Comparison of ENCODE assay signal across 21 cellular contexts in genomic region chr5:107304671-107305070, GRCh38.
DNase-seq lines count a peak whose midpoint lies in the region; ATAC-seq, FAIRE-seq and TF ChIP-seq lines count a peak whose summit lies in the region.
"Had no signal": no experiment of that assay in that cellular context is flagged by ENCODE, and none has a peak within 500 bp of the region (broad histone marks: within the 10 kb centered on the region; RNA-seq: fewer than 3 reads in every experiment).

No MANE protein-coding gene starts in this region.

- no peaks in the 10 kb centered on the region for H3K9me3 ChIP-seq in IMR-90 (ENCODE audit: control insufficient read depth, insufficient read depth, low read length)
- H3K9me3 ChIP-seq in HAP-1 = no peaks in the 10 kb centered on the region
- H3K9me3 ChIP-seq: BE2C; BLaER1 treated with 17β-estradiol and CSF1 and Interleukin-3, amounts not matched to agents 10 nM and 100 nM had no signal

- no peak overlapping the region for H4K5ac ChIP-seq in IMR-90 (ENCODE audit: low read depth, low read length)
- H4K5ac ChIP-seq in mesendoderm (ENCODE audit: low read length) = no peak overlapping the region

- no peak overlapping the region for H3K4me3 ChIP-seq in IMR-90 (ENCODE audit: insufficient read depth, low read depth, low read length)
- no peak overlapping the region for H3K4me3 ChIP-seq in mesendoderm (ENCODE audit: low read length)
- no peak overlapping the region for H3K4me3 ChIP-seq in HAP-1
- H3K4me3 ChIP-seq: BLaER1 treated with 17β-estradiol and CSF1 and Interleukin-3, amounts not matched to agents 10 nM and 100 nM; GM12878; GM23338 had no signal

- H4K91ac ChIP-seq in IMR-90 (ENCODE audit: insufficient read depth, low read depth, low read length) = no peak overlapping the region

- intact Hi-C loops in IMR-90 (cut with micrococcal nuclease) = loop anchor here (5.0 kb wide), 1 partner anchor 268 kb away; no protein-coding TSS in a partner anchor

- POLR2A ChIA-PET in IMR-90 (lab: Charles Lee; ENCODE audit: unreplicated experiment) = no interaction called here

- H3K4me2 ChIP-seq in IMR-90 (ENCODE audit: low read depth, low read length) (no peak overlapping the region), mesendoderm (ENCODE audit: low read length) (no peak overlapping the region)
- H3K4me2 ChIP-seq: BLaER1 treated with 17β-estradiol and CSF1 and Interleukin-3, amounts not matched to agents 10 nM and 100 nM; GM23338 had no signal

- ATAC-seq in IMR-90 (ENCODE audit: low read depth) (no peak), GM21423 (IDR thresholded peaks at IDR 0.05; ENCODE audit: unreplicated experiment) (no peak), GM21825 (IDR thresholded peaks at IDR 0.05; ENCODE audit: unreplicated experiment) (no peak)
- ATAC-seq: GM12878, GM23338 had no signal

- H4K20me1 ChIP-seq in IMR-90 (ENCODE audit: insufficient read depth, low read length) = no peaks in the 10 kb centered on the region
- H4K20me1 ChIP-seq: BLaER1 treated with 17β-estradiol and CSF1 and Interleukin-3, amounts not matched to agents 10 nM and 100 nM had no signal

- H2BK15ac ChIP-seq in IMR-90 (ENCODE audit: low read depth, low read length) = peak overlapping the region; percentile 88; the same call in 1 of the 3 replicates
- H2BK15ac ChIP-seq in mesendoderm (replicated peaks; ENCODE audit: low read depth) = no peak overlapping the region

- H3K79me1 ChIP-seq in IMR-90 (ENCODE audit: low read depth in 1 of 2, low read length in 2 of 2) = no peaks in the 10 kb centered on the region
- H3K79me1 ChIP-seq in mesendoderm (ENCODE audit: low read length) = no peaks in the 10 kb centered on the region

- 0 out of 2 replicates have a peak overlapping the region, but pooled peaks have one; percentile 1 for H3K14ac ChIP-seq in IMR-90 (replicated peaks; ENCODE audit: low read depth, low read length)

- H3K4ac ChIP-seq in IMR-90 (ENCODE audit: low read depth, low read length) (peak overlapping the region; percentile 2; the same call in 1 of the 2 replicates), mesendoderm (ENCODE audit: low read depth, low read length) (no peak overlapping the region)

- H3K27ac ChIP-seq in IMR-90 (ENCODE audit: insufficient read depth, low read length) (no peak overlapping the region), mesendoderm (ENCODE audit: low read depth, low read length) (no peak overlapping the region)
- H3K27ac ChIP-seq: BLaER1 treated with 17β-estradiol and CSF1 and Interleukin-3, amounts not matched to agents 10 nM and 100 nM had no signal

- no peak overlapping the region for H3K56ac ChIP-seq in IMR-90 (ENCODE audit: extremely low read depth, insufficient read depth, low read length)
- no peak overlapping the region for H3K56ac ChIP-seq in mesendoderm (ENCODE audit: low read length)

- H2AK9ac ChIP-seq in IMR-90 (replicated peaks; ENCODE audit: low read depth, low read length, poor library complexity) = no peak overlapping the region

- TF ChIP-seq POLR2A in IMR-90 (IDR thresholded peaks at IDR 0.05; ENCODE audit: low read depth, low read length) = no peak

- no peaks in the 10 kb centered on the region; the same call in 1 of the 2 replicates for H3K9me1 ChIP-seq in IMR-90 (ENCODE audit: insufficient read depth, low read length)

- no peaks in the 10 kb centered on the region; the same call in 1 of the 2 replicates for H3K27me3 ChIP-seq in IMR-90 (ENCODE audit: control insufficient read depth, insufficient read depth, low read length)
- H3K27me3 ChIP-seq in mesendoderm (ENCODE audit: insufficient read depth, low read length, poor library complexity) = no peaks in the 10 kb centered on the region
- no peaks in the 10 kb centered on the region for H3K27me3 ChIP-seq in HAP-1 (ENCODE audit: low read depth)
- H3K27me3 ChIP-seq: BE2C; BLaER1 treated with 17β-estradiol and CSF1 and Interleukin-3, amounts not matched to agents 10 nM and 100 nM had no signal

- no peak overlapping the region for H2AFZ ChIP-seq in IMR-90 (replicated peaks; ENCODE audit: low read length, poor library complexity)
- H2AFZ ChIP-seq: GM23338 had no signal

- FAIRE-seq in GM18507 (lab: Jason Lieb, UNC) = peak; percentile 24
- FAIRE-seq: D721Med, GM12878 had no signal

- CTCF ChIA-PET in IMR-90 (lab: Yijun Ruan, JAX) = no interaction called here

- H2AK5ac ChIP-seq in IMR-90 (ENCODE audit: low read depth, low read length) = no peak overlapping the region
- H2AK5ac ChIP-seq in mesendoderm (ENCODE audit: low read length) = no peak overlapping the region

- H3K36me3 ChIP-seq in IMR-90 (ENCODE audit: control insufficient read depth, insufficient read depth, low read length) = no peaks in the 10 kb centered on the region
- H3K36me3 ChIP-seq in mesendoderm (ENCODE audit: control insufficient read depth, insufficient read depth, low read length) = no peaks in the 10 kb centered on the region
- H3K36me3 ChIP-seq in HAP-1 (replicated peaks) = no peaks in the 10 kb centered on the region
- H3K36me3 ChIP-seq: BE2C; BLaER1 treated with 17β-estradiol and CSF1 and Interleukin-3, amounts not matched to agents 10 nM and 100 nM had no signal

- no peak overlapping the region for H3K9ac ChIP-seq in IMR-90 (ENCODE audit: low read depth, low read length)
- no peak overlapping the region for H3K9ac ChIP-seq in mesendoderm (ENCODE audit: low read length)
- H3K9ac ChIP-seq: BLaER1 treated with 17β-estradiol and CSF1 and Interleukin-3, amounts not matched to agents 10 nM and 100 nM had no signal

- peak overlapping the region; percentile 18; the same call in 1 of the 2 replicates for H3K23ac ChIP-seq in IMR-90 (ENCODE audit: low read depth, low read length)
- no peak overlapping the region for H3K23ac ChIP-seq in mesendoderm (ENCODE audit: low read length)

- peak overlapping the region; percentile 50 for H2BK20ac ChIP-seq in IMR-90 (ENCODE audit: low read depth, low read length)

- H2BK5ac ChIP-seq in IMR-90 (ENCODE audit: low read depth, low read length, poor library complexity, severe bottlenecking) (no peak overlapping the region), mesendoderm (ENCODE audit: low read length) (no peak overlapping the region)

- no peaks in the 10 kb centered on the region for H3K79me2 ChIP-seq in mesendoderm (ENCODE audit: control insufficient read depth, insufficient read depth, low read length)

- in situ Hi-C loops in IMR-90 (cut with MboI; ENCODE audit: low sequenced_read_pairs) (no loop called here), HAP-1 (cut with MboI; ENCODE audit: low sequenced_read_pairs) (no loop called here)

- peaks cover 10% of the 10 kb centered on the region; the same call in 1 of the 2 replicates for H3K4me1 ChIP-seq in IMR-90 (ENCODE audit: control insufficient read depth, insufficient read depth, low read length)
- no peaks in the 10 kb centered on the region for H3K4me1 ChIP-seq in mesendoderm (ENCODE audit: control insufficient read depth, low read depth, low read length)
- no peaks in the 10 kb centered on the region for H3K4me1 ChIP-seq in HAP-1
- H3K4me1 ChIP-seq: BE2C had no signal

- TF ChIP-seq RAD21 in IMR-90 (IDR thresholded peaks at IDR 0.05; ENCODE audit: low read length) = no peak

- no peak for TF ChIP-seq CTCF in IMR-90 (conservative IDR thresholded peaks at IDR 0.05; ENCODE audit: low read depth, low read length)

- no peak overlapping the region for H2BK120ac ChIP-seq in IMR-90 (ENCODE audit: low read depth, low read length)
- H2BK120ac ChIP-seq in mesendoderm (ENCODE audit: low read depth, low read length) = no peak overlapping the region

- no peak overlapping the region; a peak in 1 of 4 replicates for H4K8ac ChIP-seq in IMR-90 (ENCODE audit: low read depth in 2 of 2, low read length in 2 of 2)
- H4K8ac ChIP-seq in mesendoderm (ENCODE audit: low read depth, low read length) = no peak overlapping the region

- H3K18ac ChIP-seq in IMR-90 (ENCODE audit: low read depth, low read length) (no peak overlapping the region), mesendoderm (ENCODE audit: low read length) (no peak overlapping the region)

- no peak for DNase-seq in GM18507 (ENCODE audit: extremely low spot score, insufficient read length, low read depth)
- no peak for DNase-seq in IMR-90
- DNase-seq in kidney tubule cell (ENCODE audit: low spot score) = peak; percentile 18
- peak; percentile 61 for DNase-seq in mesendoderm
- no peak for DNase-seq in HAP-1 (ENCODE audit: low spot score in 2 of 2)
- DNase-seq in ecto neural progenitor cell (ENCODE audit: low spot score) = no peak
- DNase-seq: AML-193; BE2C; CD4-positive, alpha-beta T cell; CD8-positive, alpha-beta memory T cell; DMS 273 treated with DMSO at 0.1 percent for 48 hours; DMS79; EL; GDM1; H9 had no signal

- dilution Hi-C loops in IMR-90 (cut with HindIII; ENCODE audit: low sequenced_read_pairs, unreplicated experiment) = no loop called here

- BruUV-seq in IMR-90 (replicated peaks; lab: Mats Ljungman, UMichigan) = no TSS peak

TF ChIP-seq in IMR-90, 13 proteins besides CTCF, POLR2A, EP300 and RAD21:
- TF ChIP-seq FOS (IDR thresholded peaks at IDR 0.05; ENCODE audit: low read depth, low read length) = no peak
- no peak for TF ChIP-seq NFE2L2 (IDR thresholded peaks at IDR 0.05; ENCODE audit: low read depth, low read length)
- no peak for TF ChIP-seq CEBPB (IDR thresholded peaks at IDR 0.05; ENCODE audit: low read depth, low read length)
- TF ChIP-seq MAZ (IDR thresholded peaks at IDR 0.05; ENCODE audit: borderline replicate concordance, low read depth, low read length) = no peak
- no peak for TF ChIP-seq SMC3 (IDR thresholded peaks at IDR 0.05; ENCODE audit: low read depth, low read length)
- TF ChIP-seq BHLHE40 (IDR thresholded peaks at IDR 0.05; ENCODE audit: low read depth, low read length) = no peak

Comparison
In these comparisons a context has a peak if more than half of its experiments do, and no peak if none do; other contexts are left out.
1. DNase-seq: peak in kidney tubule cell (single experiment) and mesendoderm (single experiment); none in GM18507 (single experiment), IMR-90 (single experiment), HAP-1 (0 of 2) and ecto neural progenitor cell (single experiment).